ENCODE assay signal across 22 cellular contexts in the genomic region with DNA sequence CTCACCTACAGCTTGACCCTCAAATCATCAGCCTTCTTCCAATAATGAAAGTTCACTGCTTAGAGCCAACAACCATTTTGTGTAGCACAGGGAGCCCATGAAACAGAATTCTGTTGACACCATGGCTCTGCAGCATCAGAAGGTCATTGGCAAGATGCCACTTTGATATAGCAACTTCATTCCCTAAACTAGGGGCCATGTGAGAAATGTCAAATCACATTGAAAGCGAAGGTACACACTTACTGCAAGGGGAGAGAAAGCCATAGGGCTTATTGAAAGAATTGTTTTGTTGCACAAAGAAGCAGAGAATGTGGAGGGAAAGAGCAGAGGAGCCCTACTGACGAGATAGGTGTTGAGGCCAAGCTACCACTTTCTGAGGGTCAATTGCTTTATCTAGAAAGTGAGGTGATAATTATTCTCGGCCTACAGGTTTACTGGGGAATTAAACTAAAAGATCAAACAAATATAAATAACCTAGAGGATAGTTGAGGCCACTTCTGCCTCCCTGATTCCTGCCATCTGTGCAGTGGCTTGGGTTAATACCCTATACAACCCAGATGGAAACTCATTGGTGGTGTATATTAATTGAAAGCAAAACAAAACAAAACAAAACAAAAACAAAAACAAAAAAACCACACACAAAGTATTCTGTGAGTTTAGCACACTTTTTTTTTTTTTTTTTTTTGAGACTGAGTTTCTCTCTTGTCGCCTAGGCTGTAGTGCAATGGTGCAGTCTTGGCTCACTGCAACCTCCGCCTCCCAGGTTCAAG. TPM values are rescaled to one million over a fixed set of nuclear protein-coding genes. Genes with fewer than 3 reads are reported as not detected.
"Had no signal": no experiment of that assay in that cellular context is flagged by ENCODE, and none has a peak within 500 bp of the region (broad histone marks: within the 10 kb centered on the region; RNA-seq: fewer than 3 reads in every experiment).

No MANE protein-coding gene starts in this region.

- DNase-seq: KBM-7; MV-4-11; NCI-H1048; NCI-H1105; NCI-H1417; NCI-H1436 treated with DMSO at 0.1 percent for 48 hours; NCI-H1694; NCI-H187 treated with DMSO at 0.1 percent for 48 hours; NCI-H2029 treated with DMSO at 0.1 percent for 48 hours; NCI-H345; NCI-H526 treated with DMSO at 0.1 percent for 48 hours; NCI-H748 treated with DMSO at 0.1 percent for 48 hours; NK-92 treated with Interleukin-12 subunit alpha and Interleukin-12 subunit beta, amount 100 ng/mL, for 24 hours; PC-3; SHP77 had no signal

- H3K27ac ChIP-seq: RWPE1 had no signal

- ATAC-seq: Panc1, PC-3 had no signal

RNA-seq across cellular contexts. Expression of a gene that starts 5.9 kb away (rescaled TPM):
- total RNA-seq: HT-29; NCI-H460; OCI-LY7; PC-3; SK-MEL-5; T-helper 1 cell treated with Interleukin-12 subunit alpha and Interleukin-12 subunit beta and Interleukin-4 antibody, amounts not matched to agents 30 ng/mL and 1 ng/mL, for 36 hours had no signal
